ENCODE assay signal across 8 cellular contexts in the genomic region with DNA sequence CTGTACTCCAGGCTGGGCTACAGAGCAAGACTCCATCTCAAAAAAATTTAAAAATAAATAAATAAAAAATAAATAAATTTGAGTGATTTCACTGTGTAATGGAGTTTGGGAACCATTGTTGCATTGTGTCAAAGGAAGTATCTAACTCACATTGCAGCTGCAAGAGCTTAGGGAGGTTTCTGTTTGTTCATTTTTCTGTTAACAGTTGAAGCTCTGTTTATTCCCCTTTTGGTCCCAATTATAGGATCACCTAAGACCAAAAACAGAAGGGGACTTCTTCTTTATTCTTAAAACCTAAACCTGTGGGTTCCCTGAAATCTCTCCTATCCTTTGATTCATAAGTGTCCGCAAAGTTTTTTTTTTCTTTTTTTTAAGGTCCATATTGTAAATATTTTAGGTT. TPM values are rescaled to one million over a fixed set of nuclear protein-coding genes. Genes with fewer than 3 reads are reported as not detected.
"Had no signal": no experiment of that assay in that cellular context is flagged by ENCODE, and none has a peak within 500 bp of the region (broad histone marks: within the 10 kb centered on the region; RNA-seq: fewer than 3 reads in every experiment).

No MANE protein-coding gene starts in this region.

- H3K4me3 ChIP-seq: K562 had no signal

- H3K36me3 Mint-ChIP-seq: IgD-negative memory B cell had no signal

- FAIRE-seq: HepG2, HTR-8/SVneo had no signal

- H3K4me1 Mint-ChIP-seq: IgD-negative memory B cell had no signal

- H3K27ac Mint-ChIP-seq: IgD-negative memory B cell had no signal

- DNase-seq: IMR-90, KBM-7, KG1 had no signal

- H3K27ac ChIP-seq: HL-60 had no signal

- H3K4me3 Mint-ChIP-seq: IgD-negative memory B cell had no signal

RNA-seq across cellular contexts. Expression of gene PCAT7, which starts 28.6 kb away (rescaled TPM):
- total RNA-seq: IMR-90 had no signal
